In the genomic region with DNA sequence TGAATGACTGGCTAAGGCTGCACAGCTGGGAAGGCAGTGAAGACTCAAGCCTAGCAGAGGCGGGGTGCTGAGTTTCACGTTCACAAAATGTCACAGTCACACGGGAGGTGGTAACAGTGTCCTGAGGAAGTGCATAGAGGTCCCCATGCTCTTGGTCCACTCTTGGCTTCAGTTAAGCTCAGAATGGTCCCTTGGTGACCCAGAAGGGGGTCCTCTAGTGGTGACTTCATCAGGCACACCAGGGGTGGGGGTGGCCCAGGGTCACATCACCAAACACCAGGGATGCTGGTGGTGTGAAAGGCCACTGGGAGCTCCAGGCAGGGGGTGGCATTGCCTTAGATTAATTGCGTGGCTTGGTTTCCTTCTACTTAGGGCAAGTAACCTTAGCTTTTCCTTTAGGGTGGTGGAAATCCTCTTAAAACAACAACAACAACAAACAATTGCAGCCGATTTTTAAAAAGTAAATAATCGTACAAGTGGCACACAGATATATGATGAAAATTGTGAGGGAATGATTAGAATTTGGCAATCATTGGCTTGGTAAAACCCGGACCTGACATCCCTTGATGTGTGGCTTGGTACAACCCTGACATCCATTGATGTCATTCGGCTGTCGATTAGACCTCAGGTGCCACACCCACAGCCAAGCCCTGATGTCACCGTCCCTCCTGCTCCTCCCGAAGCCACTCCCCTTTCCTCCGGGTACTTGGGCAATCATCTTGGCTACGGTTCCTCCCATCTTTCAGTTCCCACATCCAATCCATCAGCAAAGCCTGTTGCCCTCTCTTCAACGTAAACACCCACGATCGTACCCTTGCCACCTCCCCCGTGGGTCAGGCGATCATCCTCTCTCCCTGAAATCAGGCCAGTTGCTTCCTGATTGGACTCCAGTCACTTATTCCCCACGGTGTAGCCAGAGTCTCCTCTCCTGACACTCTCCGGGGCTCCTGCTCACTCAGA, we compare ENCODE assay signal across 12 cellular contexts. TPM values are rescaled to one million over a fixed set of nuclear protein-coding genes. Genes with fewer than 3 reads are reported as not detected.
DNase-seq lines count a peak whose midpoint lies in the region; ATAC-seq, FAIRE-seq and TF ChIP-seq lines count a peak whose summit lies in the region.
"Had no signal": no experiment of that assay in that cellular context is flagged by ENCODE, and none has a peak within 500 bp of the region (broad histone marks: within the 10 kb centered on the region; RNA-seq: fewer than 3 reads in every experiment).

No MANE protein-coding gene starts in this region.

- H3K36me3 ChIP-seq in MG63 = no peaks in the 10 kb centered on the region
- peaks cover 0 to 13% (median 0%) of the 10 kb centered on the region in 9 donors for H3K36me3 ChIP-seq in heart right ventricle
- no peaks in the 10 kb centered on the region for H3K36me3 ChIP-seq in gastrocnemius medialis

- H3K4me1 ChIP-seq in heart right ventricle = peaks cover 0 to 20% (median 4%) of the 10 kb centered on the region in 9 donors
- H3K4me1 ChIP-seq in gastrocnemius medialis = no peaks in the 10 kb centered on the region

- H3K9me3 ChIP-seq in MG63 = no peaks in the 10 kb centered on the region
- no peaks in the 10 kb centered on the region for H3K9me3 ChIP-seq in heart right ventricle
- no peaks in the 10 kb centered on the region for H3K9me3 ChIP-seq in gastrocnemius medialis

- ATAC-seq in heart right ventricle (peak in 6 of 8 donors; percentile 16 to 64 (median 52)), gastrocnemius medialis (no peak), HG03460 (IDR thresholded peaks at IDR 0.05; ENCODE audit: unreplicated experiment) (no peak), GM21529 (IDR thresholded peaks at IDR 0.05; ENCODE audit: unreplicated experiment) (no peak)
- ATAC-seq: activated CD8-positive, alpha-beta T cell treated with anti-CD3 and anti-CD28 coated beads for 36 hours had no signal

- DNase-seq in MG63 (peak; percentile 20), OCI-M1 (lab: John Stamatoyannopoulos, UW) (peak; percentile 10), heart right ventricle (peak in 1 of 2 donors; percentile 29), gastrocnemius medialis (peak; percentile 22 to 29), GM12892 (ENCODE audit: insufficient read length) (no peak), medulla oblongata (ENCODE audit: extremely low spot score) (no peak)
- DNase-seq: activated CD8-positive, alpha-beta T cell treated with anti-CD3 and anti-CD28 coated beads for 36 hours; activated naive CD4-positive, alpha-beta T cell treated with anti-CD3 and anti-CD28 coated beads, Interleukin-2, amount 10 ng/mL, durations not matched to agents 7 days and 5 days; NCI-H1417; T-helper 2 cell had no signal

- TF ChIP-seq POLR2A in gastrocnemius medialis (IDR thresholded peaks at IDR 0.05) = no peak
- no peak for TF ChIP-seq POLR2A in GM12892 (IDR thresholded peaks at IDR 0.05; ENCODE audit: low read depth, low read length)

- TF ChIP-seq CTCF in heart right ventricle (IDR thresholded peaks at IDR 0.05) (no peak), gastrocnemius medialis (IDR thresholded peaks at IDR 0.05 in 4 of 5, conservative IDR thresholded peaks at IDR 0.05 in 1 of 5) (no peak)

- H3K27me3 ChIP-seq in MG63 = no peaks in the 10 kb centered on the region; the same call in 1 of the 2 replicates
- peaks cover 0 to 3% (median 0%) of the 10 kb centered on the region in 7 donors for H3K27me3 ChIP-seq in heart right ventricle
- H3K27me3 ChIP-seq in gastrocnemius medialis = no peaks in the 10 kb centered on the region

- in situ Hi-C loops in gastrocnemius medialis (cut with MboI; ENCODE audit: low sequenced_read_pairs in 4 of 4) = no loop called here

- intact Hi-C loops in heart right ventricle (cut with DNase I) (no loop called here), gastrocnemius medialis (cut with DNase I; ENCODE audit: low total_unique reads) (no loop called here)

- H3K27ac ChIP-seq in heart right ventricle (peak overlapping the region in 2 of 10 donors; percentile 8 to 66), gastrocnemius medialis (no peak overlapping the region)

- no peak for FAIRE-seq in GM12892 (lab: Jason Lieb, UNC)

- H3K4me3 ChIP-seq in MG63 = no peak overlapping the region
- H3K4me3 ChIP-seq in heart right ventricle = no peak overlapping the region
- no peak overlapping the region for H3K4me3 ChIP-seq in gastrocnemius medialis

- 62 to 64% methylated on average over 20 of the region's 20 CpGs for WGBS in heart right ventricle, 2 donors

RNA-seq across cellular contexts. Expression of gene SULF2, which starts 44.8 kb away (rescaled TPM):
- 0.20 and 2.0 TPM in 2 replicates for total RNA-seq in MG63 (2014; rRNA removed; shearing (Covaris generic); ENCODE audit: low replicate concordance)
- total RNA-seq in heart right ventricle (10 to 100 TPM; 16.7 to 39.9 (median 26.4) TPM), gastrocnemius medialis (10 to 100 TPM in 3 of 4 donors, 1 to 10 TPM in 1; 9.8 to 18.8 (median 16.8) TPM)
- polyA plus RNA-seq in heart right ventricle = 10 to 100 TPM; 21.0 to 40.6 TPM
- 4.6 TPM for polyA plus RNA-seq in GM12892 (2012; ENCODE audit: missing spikeins)

Comparison
In these comparisons a context has a peak if more than half of its experiments do, and no peak if none do; other contexts are left out.
1. DNase-seq: peak in MG63 (single experiment), OCI-M1 (single experiment) and gastrocnemius medialis (2 of 2); none in GM12892 (single experiment) and medulla oblongata (single experiment).
2. ATAC-seq: peak in heart right ventricle (6 of 8); none in gastrocnemius medialis (0 of 2), HG03460 (single experiment) and GM21529 (single experiment).